24 cellular contexts compared by ENCODE assay signal in the genomic region with DNA sequence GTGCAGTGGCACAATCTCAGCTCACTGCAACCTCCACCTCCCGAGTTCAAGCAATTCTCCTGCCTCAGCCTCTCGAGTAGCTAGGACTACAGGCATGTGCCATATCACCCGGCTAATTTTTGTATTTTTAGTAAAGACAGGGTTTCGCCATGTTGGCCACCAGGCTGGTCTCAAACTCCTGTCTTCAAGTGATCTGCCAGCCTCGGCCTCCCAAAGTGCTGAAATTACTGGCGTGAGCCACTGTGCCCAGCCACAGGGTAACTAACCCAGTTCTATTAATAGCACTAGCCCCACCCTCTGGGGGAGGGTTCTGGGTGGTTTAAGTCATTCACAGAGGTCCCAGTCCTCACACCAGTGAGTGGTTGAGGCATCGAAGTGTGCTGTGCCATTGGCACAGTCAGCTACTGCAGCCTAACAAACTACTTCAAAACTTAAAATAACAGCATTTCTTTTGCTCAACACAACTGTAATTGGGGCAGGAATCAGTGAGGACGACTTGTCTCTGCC. TPM values are rescaled to one million over a fixed set of nuclear protein-coding genes. Genes with fewer than 3 reads are reported as not detected.
"Had no signal": no experiment of that assay in that cellular context is flagged by ENCODE, and none has a peak within 500 bp of the region (broad histone marks: within the 10 kb centered on the region; RNA-seq: fewer than 3 reads in every experiment).

No MANE protein-coding gene starts in this region.

- H3K27ac ChIP-seq: breast epithelium, ovary, prostate gland, skin epidermis, suprapubic skin, tibial artery, VCaP had no signal

- H3K4me3 ChIP-seq: breast epithelium, ovary, prostate gland, skin epidermis, suprapubic skin, tibial artery had no signal

- ATAC-seq: activated naive CD4-positive, alpha-beta T cell treated with anti-CD3 and anti-CD28 coated beads, Interleukin-2, amount 50 U/mL, for 72 hours; activated T-cell treated with anti-CD3 and anti-CD28 coated beads, Interleukin-2, amount 50 U/mL, for 72 hours; sciatic nerve had no signal

- DNase-seq: activated CD4-positive, alpha-beta T cell treated with anti-CD3 and anti-CD28 coated beads for 4 hours; activated CD4-positive, alpha-beta T cell treated with anti-CD3 and anti-CD28 coated beads, Interleukin-2, amount 50 U/mL, for 4 hours; activated naive CD4-positive, alpha-beta T cell; activated T-cell treated with anti-CD3 and anti-CD28 coated beads for 4 hours; activated T-cell treated with anti-CD3 and anti-CD28 coated beads, Interleukin-2, amount 50 U/mL, for 72 hours; central memory CD4-positive, alpha-beta T cell; foreskin fibroblast; head of caudate nucleus; immature natural killer cell; naive B cell; nephron progenitor cell; ovary; retina; stimulated activated CD4-positive, alpha-beta T cell treated with anti-CD3 and anti-CD28 coated beads, Interleukin-1b, Interleukin-23, amount 100 ng/mL, for 48 hours; stimulated activated naive CD4-positive, alpha-beta T cell; tibial artery had no signal

- FAIRE-seq: endothelial cell of umbilical vein had no signal

- H3K36me3 ChIP-seq: breast epithelium, ovary, prostate gland, suprapubic skin, tibial artery had no signal

- H3K4me1 ChIP-seq: breast epithelium, prostate gland, tibial artery had no signal

- H3K9me3 ChIP-seq: breast epithelium, ovary, prostate gland, suprapubic skin had no signal

- H3K27me3 ChIP-seq: ovary had no signal

RNA-seq across cellular contexts. Expression of a gene that starts 44.0 kb away (rescaled TPM):
- total RNA-seq: activated naive CD4-positive, alpha-beta T cell treated with anti-CD3 and anti-CD28 coated beads, Interleukin-2, amount 50 U/mL, for 72 hours; activated T-cell treated with anti-CD3 and anti-CD28 coated beads, Interleukin-2, amount 50 U/mL, for 72 hours; endothelial cell of umbilical vein; sciatic nerve had no signal
- polyA plus RNA-seq: endothelial cell of umbilical vein, immature natural killer cell, ovary had no signal
